In the genomic region with DNA sequence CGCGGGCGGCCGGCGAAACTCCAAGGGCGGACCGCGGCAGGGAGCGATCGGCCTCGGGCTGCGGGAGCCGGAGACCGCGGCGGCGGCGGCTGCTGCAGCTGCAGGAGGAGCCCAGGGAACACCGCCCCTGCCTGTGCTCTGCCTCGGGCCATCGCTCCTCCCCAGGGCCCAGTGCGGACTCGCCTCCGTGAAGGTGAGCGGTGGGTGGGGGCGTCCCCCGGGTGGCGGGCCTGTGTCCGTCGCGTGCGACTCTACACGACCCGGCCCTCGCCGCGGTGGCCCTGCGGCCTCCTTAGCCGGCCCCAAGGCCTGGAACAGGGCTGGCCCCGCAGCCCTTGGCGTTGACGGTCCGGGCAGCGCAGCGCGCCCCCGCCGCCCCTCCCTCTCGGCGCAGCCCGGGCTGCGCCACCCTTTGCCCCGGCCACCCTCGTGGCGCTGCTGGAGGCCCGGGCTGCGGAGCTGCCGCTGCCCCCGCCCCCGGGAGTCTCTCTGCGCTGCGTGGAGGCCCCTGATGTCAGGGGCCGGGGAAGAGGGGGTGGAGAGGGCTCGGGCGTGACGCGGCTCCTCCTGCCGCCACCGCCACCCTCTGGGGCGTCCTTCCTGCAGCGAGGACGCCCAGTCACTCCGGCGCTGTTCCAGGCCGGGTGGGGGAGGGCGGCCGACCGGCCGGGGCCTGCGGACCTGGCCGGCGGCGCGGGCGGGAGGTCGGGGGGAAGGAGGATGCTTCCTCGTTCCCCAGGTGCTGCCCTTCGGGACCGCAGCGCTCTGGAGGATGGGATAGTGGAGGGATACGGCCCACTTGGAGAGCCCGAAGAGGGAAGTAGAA, we compare ENCODE assay signal across 8 cellular contexts. TPM values are rescaled to one million over a fixed set of nuclear protein-coding genes. Genes with fewer than 3 reads are reported as not detected.
DNase-seq lines count a peak whose midpoint lies in the region; ATAC-seq and TF ChIP-seq lines count a peak whose summit lies in the region.

No MANE protein-coding gene starts in this region.

- TF ChIP-seq CTCF in AG04449 (IDR thresholded peaks at IDR 0.05; ENCODE audit: insufficient read depth, low read length, missing control alignments) (no peak), RWPE1 (conservative IDR thresholded peaks at IDR 0.05; ENCODE audit: low read depth) (no peak), parathyroid adenoma (IDR thresholded peaks at IDR 0.05) (peak; percentile 11), tibial nerve (IDR thresholded peaks at IDR 0.05) (no peak)

- peaks cover 47% of the 10 kb centered on the region for H3K79me2 ChIP-seq in parathyroid adenoma

- H3K9me3 ChIP-seq in parathyroid adenoma (ENCODE audit: control insufficient read depth, low read length) (no peaks in the 10 kb centered on the region), tibial nerve (no peaks in the 10 kb centered on the region)

- intact Hi-C loops in head of caudate nucleus (cut with DNase I) = loop anchor here (2.0 kb wide), 1 partner anchor 77 kb away; the partner anchor contains the start of gene SRSF1

- CTCF ChIA-PET in AG04449 (lab: Yijun Ruan, JAX) (no interaction called here), RWPE1 (lab: Yijun Ruan, JAX) (interaction anchor here (1.4 kb wide), 1 partner anchor 84 kb away, joined by 4 read pairs; no protein-coding TSS in a partner anchor)

- peak overlapping the region; percentile 77 for H3K4me2 ChIP-seq in parathyroid adenoma (ENCODE audit: low read length)

- POLR2A ChIA-PET in AG04449 (lab: Yijun Ruan, JAX) (interaction anchor here (0.6 to 2.5 kb wide), 6 partner anchors 21 to 585 kb away, joined by 3 to 23 read pairs (median 4); partner anchors contain the start of genes MRPS23 and SRSF1), RWPE1 (lab: Yijun Ruan, JAX; ENCODE audit: low non-redundant PET) (interaction anchor here (0.6 to 2.5 kb wide), 2 partner anchors 70 to 76 kb away, joined by 3 to 10 read pairs; partner anchors contain the start of gene SRSF1)

- H3K4me3 ChIP-seq in AG04449 (ENCODE audit: low read depth, low read length) (peak overlapping the region; percentile 88), parathyroid adenoma (ENCODE audit: low read depth, low read length) (peak overlapping the region; percentile 85), tibial nerve (peak overlapping the region; percentile 77 to 100 (median 94))

- 1 to 3% methylated on average over 19 to 56 of the region's 92 CpGs for WGBS in tibial nerve, 2 donors

- DNase-seq in AG04449 (ENCODE audit: low read depth, low spot score) (no peak), RWPE1 (ENCODE audit: low spot score) (peak; percentile 49), head of caudate nucleus (peak in 39 of 42 donors; percentile 37 to 85 (median 59)), tibial nerve (ENCODE audit: low spot score in 2 of 2) (no peak)
- DNase-seq in activated naive CD4-positive, alpha-beta T cell (lab: John Stamatoyannopoulos, UW) = peak in 3 of 4 experiments; percentile 20 to 64 (median 37)

- H3K36me3 ChIP-seq in parathyroid adenoma (ENCODE audit: control insufficient read depth, insufficient read depth, low read length) = no peaks in the 10 kb centered on the region
- peaks cover 0 to 21% (median 0%) of the 10 kb centered on the region in 3 donors for H3K36me3 ChIP-seq in tibial nerve

- peak overlapping the region; percentile 75 for H2AFZ ChIP-seq in parathyroid adenoma

- H3K4me1 ChIP-seq in parathyroid adenoma = peaks cover 22% of the 10 kb centered on the region
- H3K4me1 ChIP-seq in tibial nerve = peaks cover 4 to 53% (median 26%) of the 10 kb centered on the region in 4 donors

- H3K27ac ChIP-seq in RWPE1 (peak overlapping the region; percentile 77), parathyroid adenoma (peak overlapping the region; percentile 93), tibial nerve (peak overlapping the region; percentile 86 to 97 (median 96))

- H3K27me3 ChIP-seq in parathyroid adenoma (ENCODE audit: control insufficient read depth, insufficient read depth, low read length) (no peaks in the 10 kb centered on the region), tibial nerve (no peaks in the 10 kb centered on the region)

- H3K9ac ChIP-seq in parathyroid adenoma = peak overlapping the region; percentile 85

- ATAC-seq in GM18907 (IDR thresholded peaks at IDR 0.05; ENCODE audit: unreplicated experiment) (peak; percentile 58), HG03139 (IDR thresholded peaks at IDR 0.05; ENCODE audit: unreplicated experiment) (peak; percentile 49)

- TF ChIP-seq POLR2A in tibial nerve (IDR thresholded peaks at IDR 0.05) = peak in 1 of 2 donors; percentile 39

- no peak for TF ChIP-seq EP300 in tibial nerve (IDR thresholded peaks at IDR 0.05)

RNA-seq across cellular contexts. Expression of gene DYNLL2, which starts 0.5 kb away (rescaled TPM):
- total RNA-seq in tibial nerve = 10 to 100 TPM; 13.9 to 21.3 (median 16.6) TPM

Comparison
In these comparisons a context has a peak if more than half of its experiments do, and no peak if none do; other contexts are left out.
1. DNase-seq: peak in RWPE1 (single experiment), activated naive CD4-positive, alpha-beta T cell (3 of 4) and head of caudate nucleus (39 of 42); none in AG04449 (single experiment) and tibial nerve (0 of 2).
2. Peak in every context shown above with its lines, with median percentiles within 50 percentile points of each other: H3K4me3 ChIP-seq and H3K27ac ChIP-seq.